8 cellular contexts compared by ENCODE assay signal in the genomic region with DNA sequence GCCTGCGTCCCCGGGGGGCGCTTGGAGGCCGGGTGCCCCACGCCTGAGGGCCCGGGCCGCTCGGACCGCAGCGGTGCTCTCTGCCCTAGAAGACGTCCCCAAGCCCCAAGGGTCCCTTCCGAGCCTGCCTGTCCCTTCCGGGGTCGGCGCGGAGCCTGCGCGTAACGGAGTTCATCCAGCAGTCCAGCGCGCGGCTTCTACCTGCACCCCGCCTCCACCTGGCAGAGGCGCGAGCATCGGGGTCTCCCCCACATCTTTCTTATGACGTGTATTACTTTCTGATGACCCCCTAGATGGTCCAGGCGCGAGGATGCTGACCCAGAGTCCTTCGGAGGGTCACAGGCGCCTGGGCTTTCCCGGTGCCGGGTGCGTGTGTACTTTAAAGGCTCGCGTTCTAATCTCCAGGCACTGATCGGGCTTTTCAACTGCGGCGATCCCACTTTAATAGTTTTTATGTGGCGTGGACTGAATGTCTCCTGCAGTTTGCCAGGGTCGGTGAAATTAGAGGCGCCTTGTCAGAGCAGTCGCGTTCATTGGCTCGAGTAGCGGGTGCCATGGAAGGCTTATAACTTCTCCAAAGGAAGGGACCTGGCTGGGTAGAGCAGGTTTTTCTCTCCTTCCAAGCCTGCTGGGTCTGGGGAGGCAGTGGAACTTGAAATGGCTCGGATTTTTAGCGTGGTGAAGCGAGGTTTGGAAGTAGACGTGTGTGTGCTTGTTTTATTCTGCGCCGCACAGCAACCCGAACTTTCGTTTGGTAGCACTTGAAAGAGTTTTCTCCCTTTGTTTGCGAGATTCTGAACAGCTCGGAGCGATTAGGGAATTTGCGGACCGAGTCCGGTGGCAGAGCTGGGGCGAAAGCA. TPM values are rescaled to one million over a fixed set of nuclear protein-coding genes. Genes with fewer than 3 reads are reported as not detected.
DNase-seq lines count a peak whose midpoint lies in the region; ATAC-seq, FAIRE-seq and TF ChIP-seq lines count a peak whose summit lies in the region.

No MANE protein-coding gene starts in this region.

- in situ Hi-C loops in brain microvascular endothelial cell (cut with HindIII; ENCODE audit: low pct_ligation_motif_present, low sequenced_read_pairs) (no loop called here), G401 (cut with HindIII; ENCODE audit: low sequenced_read_pairs) (no loop called here)

- FAIRE-seq in GM12891 (lab: Jason Lieb, UNC), result no peak
- no peak for FAIRE-seq in small intestine (lab: Jason Lieb, UNC)

- peaks cover 5 to 10% of the 10 kb centered on the region in 2 donors for H3K4me1 ChIP-seq in left lung
- peaks cover 0 to 32% (median 4%) of the 10 kb centered on the region in 4 donors for H3K4me1 ChIP-seq in tibial nerve
- H3K4me1 ChIP-seq in small intestine (ENCODE audit: control insufficient read depth in 2 of 2, insufficient read depth in 1 of 2, low read depth in 1 of 2, low read length in 1 of 2), result no peaks in the 10 kb centered on the region

- peaks cover 10% of the 10 kb centered on the region for H3K4me1 Mint-ChIP-seq in activated CD4-positive, alpha-beta T cell treated with anti-CD3 and anti-CD28 coated beads for 36 hours

- H3K36me3 Mint-ChIP-seq in activated CD4-positive, alpha-beta T cell treated with anti-CD3 and anti-CD28 coated beads for 36 hours (ENCODE audit: low read depth), result no peaks in the 10 kb centered on the region

- H3K9me3 Mint-ChIP-seq in activated CD4-positive, alpha-beta T cell treated with anti-CD3 and anti-CD28 coated beads for 36 hours (ENCODE audit: low read depth), result no peaks in the 10 kb centered on the region

- H3K27ac Mint-ChIP-seq in activated CD4-positive, alpha-beta T cell treated with anti-CD3 and anti-CD28 coated beads for 36 hours, result no peak overlapping the region

- ATAC-seq in activated CD4-positive, alpha-beta T cell treated with anti-CD3 and anti-CD28 coated beads for 36 hours, result no peak
- ATAC-seq in left lung, result peak; percentile 22

- H3K27me3 ChIP-seq in brain microvascular endothelial cell (replicated peaks) (peaks cover 60% of the 10 kb centered on the region), left lung (peaks cover 62 to 87% of the 10 kb centered on the region in 2 donors), tibial nerve (peaks cover 0 to 56% of the 10 kb centered on the region in 2 donors), small intestine (ENCODE audit: control insufficient read depth in 2 of 2, insufficient read depth in 2 of 2, low read length in 2 of 2) (peaks cover 20 to 24% of the 10 kb centered on the region in 2 donors)

- TF ChIP-seq POLR2A in tibial nerve (IDR thresholded peaks at IDR 0.05) (no peak), GM12891 (IDR thresholded peaks at IDR 0.05; ENCODE audit: low read depth, low read length) (no peak)

- no peak for TF ChIP-seq EP300 in tibial nerve (IDR thresholded peaks at IDR 0.05)

- intact Hi-C loops in activated CD4-positive, alpha-beta T cell treated with anti-CD3 and anti-CD28 coated beads for 36 hours (cut with DNase I, micrococcal nuclease), result loop anchor here (5.0 to 10.0 kb wide), 2 partner anchors 650 to 837 kb away; a partner anchor contains a TSS
- intact Hi-C loops in left lung (cut with DNase I), result no loop called here

- H3K9me3 ChIP-seq in left lung (no peaks in the 10 kb centered on the region), tibial nerve (no peaks in the 10 kb centered on the region), small intestine (ENCODE audit: control insufficient read depth, low read depth) (no peaks in the 10 kb centered on the region)

- TF ChIP-seq CTCF in brain microvascular endothelial cell (IDR thresholded peaks at IDR 0.05; ENCODE audit: low read depth, low read length, missing control alignments) (no peak), left lung (IDR thresholded peaks at IDR 0.05) (no peak), tibial nerve (IDR thresholded peaks at IDR 0.05) (no peak)

- no peak overlapping the region for H3K27ac ChIP-seq in brain microvascular endothelial cell
- H3K27ac ChIP-seq in left lung, result peak overlapping the region in 1 of 2 donors; percentile 1
- peak overlapping the region in 2 of 4 donors; percentile 4 to 27 for H3K27ac ChIP-seq in tibial nerve
- no peak overlapping the region for H3K27ac ChIP-seq in small intestine (ENCODE audit: low read depth in 1 of 2, low read length in 1 of 2)

- POLR2A ChIA-PET in activated CD4-positive, alpha-beta T cell treated with anti-CD3 and anti-CD28 coated beads for 36 hours (lab: Charles Lee), result no interaction called here

- WGBS in tibial nerve, 2 donors, result 2 to 4% methylated on average over 45 to 46 of the region's 61 CpGs
- WGBS in small intestine, 3 donors, result 2 to 7% (median 5%) methylated on average over 52 to 61 of the region's 61 CpGs

- no peaks in the 10 kb centered on the region for H3K36me3 ChIP-seq in brain microvascular endothelial cell (replicated peaks)
- H3K36me3 ChIP-seq in left lung, result no peaks in the 10 kb centered on the region
- no peaks in the 10 kb centered on the region for H3K36me3 ChIP-seq in tibial nerve
- no peaks in the 10 kb centered on the region for H3K36me3 ChIP-seq in small intestine (ENCODE audit: control insufficient read depth in 2 of 2, insufficient read depth in 2 of 2, low read length in 2 of 2)

- H3K4me3 ChIP-seq in brain microvascular endothelial cell (ENCODE audit: low read depth, low read length) (peak overlapping the region; percentile 54), left lung (peak overlapping the region; percentile 18 to 32), tibial nerve (peak overlapping the region; percentile 36 to 64 (median 42)), small intestine (ENCODE audit: low read depth in 1 of 2, low read length in 2 of 2) (no peak overlapping the region)

- H3K27me3 Mint-ChIP-seq in activated CD4-positive, alpha-beta T cell treated with anti-CD3 and anti-CD28 coated beads for 36 hours, result peaks cover 40% of the 10 kb centered on the region

- CTCF ChIA-PET in activated CD4-positive, alpha-beta T cell treated with anti-CD3 and anti-CD28 coated beads for 36 hours (lab: Charles Lee), result no interaction called here

- no peak overlapping the region for H3K4me3 Mint-ChIP-seq in activated CD4-positive, alpha-beta T cell treated with anti-CD3 and anti-CD28 coated beads for 36 hours

- DNase-seq in activated CD4-positive, alpha-beta T cell treated with anti-CD3 and anti-CD28 coated beads for 36 hours, result peak; percentile 9
- no peak for DNase-seq in activated CD4-positive, alpha-beta T cell treated with anti-CD3 and anti-CD28 coated beads, Interleukin-2, amount 50 U/mL, for 4 hours
- DNase-seq in brain microvascular endothelial cell (no peak), left lung (peak in 1 of 2 donors; percentile 77), tibial nerve (ENCODE audit: low spot score in 2 of 2) (peak in 1 of 2 donors; percentile 10), G401 (ENCODE audit: low spot score) (no peak), GM12891 (ENCODE audit: insufficient read length, low spot score) (no peak), small intestine (no peak)

TF ChIP-seq in GM12891, 5 proteins besides CTCF, POLR2A, EP300 and RAD21:
- no peak for TF ChIP-seq SPI1 (IDR thresholded peaks at IDR 0.05; ENCODE audit: low read depth, low read length)
- no peak for TF ChIP-seq POLR2AphosphoS5 (IDR thresholded peaks at IDR 0.05; ENCODE audit: low read depth, low read length)
- TF ChIP-seq TAF1 (IDR thresholded peaks at IDR 0.05; ENCODE audit: low read depth, low read length), result no peak
- TF ChIP-seq PAX5 (IDR thresholded peaks at IDR 0.05; ENCODE audit: insufficient read depth, low read length, severe bottlenecking), result no peak
- TF ChIP-seq POU2F2 (IDR thresholded peaks at IDR 0.05; ENCODE audit: low read depth, low read length), result no peak

RNA-seq across cellular contexts. Expression of a gene that starts 1.0 kb away (rescaled TPM):
- not detected for total RNA-seq in activated CD4-positive, alpha-beta T cell treated with anti-CD3 and anti-CD28 coated beads for 36 hours
- total RNA-seq in left lung (1 to 10 TPM; 1.0 to 2.2 TPM), tibial nerve (1 to 10 TPM; 1.1 to 6.0 (median 1.8) TPM)
- total RNA-seq in G401 (2014; rRNA removed; shearing (Covaris generic)), result not detected in 2 replicates
- 0.04 TPM for polyA plus RNA-seq in GM12891 (2012; ENCODE audit: low read depth, missing spikeins)
- polyA plus RNA-seq in small intestine, result under 1 TPM in 2 of 3 donors, not detected in 1; 0.03 to 0.22 TPM

Comparison
In these comparisons a context has a peak if more than half of its experiments do, and no peak if none do; other contexts are left out.
1. H3K4me3 ChIP-seq: peak in brain microvascular endothelial cell (single experiment), left lung (2 of 2) and tibial nerve (4 of 4); none in small intestine (0 of 2).
2. intact Hi-C loops: an anchor here in activated CD4-positive, alpha-beta T cell treated with anti-CD3 and anti-CD28 coated beads for 36 hours (5.0 to 10.0 kb wide); none called in left lung.